In genomic region chr9:79883073-79883645, GRCh38 we compare ENCODE assay signal across 8 cellular contexts.
DNase-seq lines count a peak whose midpoint lies in the region; ATAC-seq and TF ChIP-seq lines count a peak whose summit lies in the region.
"Had no signal": no experiment of that assay in that cellular context is flagged by ENCODE, and none has a peak within 500 bp of the region (broad histone marks: within the 10 kb centered on the region; RNA-seq: fewer than 3 reads in every experiment).

No MANE protein-coding gene starts in this region.

- H3K4me1 ChIP-seq in Peyer's patch = no peaks in the 10 kb centered on the region

- DNase-seq in Peyer's patch (peak in 2 of 3 donors; percentile 74 to 79), DMS 273 treated with DMSO at 0.1 percent for 48 hours (lab: John Stamatoyannopoulos, UW) (no peak), GF-D8 (lab: John Stamatoyannopoulos, UW) (no peak)
- DNase-seq: occipital lobe had no signal

- H3K4me3 Mint-ChIP-seq in activated naive CD4-positive, alpha-beta T cell treated with anti-CD3 and anti-CD28 coated beads, Interleukin-2, amount 50 U/mL, for 24 hours = peak overlapping the region; percentile 62
- peak overlapping the region; percentile 37 for H3K4me3 Mint-ChIP-seq in stimulated activated memory B cell treated with anti-CD40 and anti-IgM and Interleukin-4, amounts not matched to agents 10 μg/mL and 1 μg/mL and 100 μg/mL, for 72 hours

- H3K27ac Mint-ChIP-seq in activated naive CD4-positive, alpha-beta T cell treated with anti-CD3 and anti-CD28 coated beads, Interleukin-2, amount 50 U/mL, for 24 hours = peak overlapping the region; percentile 48
- peak overlapping the region; percentile 86 for H3K27ac Mint-ChIP-seq in stimulated activated memory B cell treated with anti-CD40 and anti-IgM and Interleukin-4, amounts not matched to agents 10 μg/mL and 1 μg/mL and 100 μg/mL, for 72 hours

- no peak for TF ChIP-seq CTCF in Peyer's patch (IDR thresholded peaks at IDR 0.05)

- H3K36me3 ChIP-seq in Peyer's patch = no peaks in the 10 kb centered on the region

- no peak overlapping the region for H3K27ac ChIP-seq in Peyer's patch

- no peaks in the 10 kb centered on the region for H3K27me3 Mint-ChIP-seq in activated naive CD4-positive, alpha-beta T cell treated with anti-CD3 and anti-CD28 coated beads, Interleukin-2, amount 50 U/mL, for 24 hours
- H3K27me3 Mint-ChIP-seq in stimulated activated memory B cell treated with anti-CD40 and anti-IgM and Interleukin-4, amounts not matched to agents 10 μg/mL and 1 μg/mL and 100 μg/mL, for 72 hours = no peaks in the 10 kb centered on the region

- ATAC-seq in GM21576 (IDR thresholded peaks at IDR 0.05; ENCODE audit: unreplicated experiment) = peak; percentile 63
- peak; percentile 84 for ATAC-seq in stimulated activated memory B cell treated with anti-CD40 and anti-IgM and Interleukin-4, amounts not matched to agents 10 μg/mL and 1 μg/mL and 100 μg/mL, for 72 hours
- ATAC-seq in HG03280 (IDR thresholded peaks at IDR 0.05; ENCODE audit: unreplicated experiment) = no peak

- H3K9me3 Mint-ChIP-seq in activated naive CD4-positive, alpha-beta T cell treated with anti-CD3 and anti-CD28 coated beads, Interleukin-2, amount 50 U/mL, for 24 hours = no peaks in the 10 kb centered on the region
- no peaks in the 10 kb centered on the region for H3K9me3 Mint-ChIP-seq in stimulated activated memory B cell treated with anti-CD40 and anti-IgM and Interleukin-4, amounts not matched to agents 10 μg/mL and 1 μg/mL and 100 μg/mL, for 72 hours

- TF ChIP-seq POLR2A in Peyer's patch (IDR thresholded peaks at IDR 0.05) = no peak

- peaks cover 69% of the 10 kb centered on the region for H3K4me1 Mint-ChIP-seq in activated naive CD4-positive, alpha-beta T cell treated with anti-CD3 and anti-CD28 coated beads, Interleukin-2, amount 50 U/mL, for 24 hours
- H3K4me1 Mint-ChIP-seq in stimulated activated memory B cell treated with anti-CD40 and anti-IgM and Interleukin-4, amounts not matched to agents 10 μg/mL and 1 μg/mL and 100 μg/mL, for 72 hours = peaks cover 76% of the 10 kb centered on the region

- no peaks in the 10 kb centered on the region for H3K27me3 ChIP-seq in Peyer's patch

- no peak overlapping the region for H3K4me3 ChIP-seq in Peyer's patch

- H3K36me3 Mint-ChIP-seq in activated naive CD4-positive, alpha-beta T cell treated with anti-CD3 and anti-CD28 coated beads, Interleukin-2, amount 50 U/mL, for 24 hours = no peaks in the 10 kb centered on the region
- H3K36me3 Mint-ChIP-seq in stimulated activated memory B cell treated with anti-CD40 and anti-IgM and Interleukin-4, amounts not matched to agents 10 μg/mL and 1 μg/mL and 100 μg/mL, for 72 hours = no peaks in the 10 kb centered on the region

- no peaks in the 10 kb centered on the region for H3K9me3 ChIP-seq in Peyer's patch

Comparison
In these comparisons a context has a peak if more than half of its experiments do, and no peak if none do; other contexts are left out.
1. DNase-seq: peak in Peyer's patch (2 of 3); none in DMS 273 treated with DMSO at 0.1 percent for 48 hours (single experiment) and GF-D8 (single experiment).